In genomic region chr10:89138755-89139154, GRCh38 we compare ENCODE assay signal across 22 cellular contexts.
"Had no signal": no experiment of that assay in that cellular context is flagged by ENCODE, and none has a peak within 500 bp of the region (broad histone marks: within the 10 kb centered on the region; RNA-seq: fewer than 3 reads in every experiment).

No MANE protein-coding gene starts in this region.

- H3K9me3 Mint-ChIP-seq: activated CD4-positive, alpha-beta memory T cell treated with anti-CD3 and anti-CD28 coated beads for 36 hours; activated T-cell treated with anti-CD3 and anti-CD28 coated beads, Interleukin-2, amount 50 U/mL, for 72 hours; natural killer cell treated with Interleukin-12 subunit alpha and Interleukin-12 subunit beta and Interleukin-15 and Interleukin-18, amount 100 ng/mL, for 72 hours had no signal

- H3K36me3 ChIP-seq: adrenal gland, ascending aorta, heart right ventricle, spleen, thyroid gland, upper lobe of right lung had no signal

- H3K27ac Mint-ChIP-seq: activated CD4-positive, alpha-beta memory T cell treated with anti-CD3 and anti-CD28 coated beads for 36 hours; activated T-cell treated with anti-CD3 and anti-CD28 coated beads, Interleukin-2, amount 50 U/mL, for 72 hours; natural killer cell treated with Interleukin-12 subunit alpha and Interleukin-12 subunit beta and Interleukin-15 and Interleukin-18, amount 100 ng/mL, for 72 hours; progenitor cell of endocrine pancreas had no signal

- H3K4me3 Mint-ChIP-seq: activated CD4-positive, alpha-beta memory T cell treated with anti-CD3 and anti-CD28 coated beads for 36 hours; activated T-cell treated with anti-CD3 and anti-CD28 coated beads, Interleukin-2, amount 50 U/mL, for 72 hours; natural killer cell treated with Interleukin-12 subunit alpha and Interleukin-12 subunit beta and Interleukin-15 and Interleukin-18, amount 100 ng/mL, for 72 hours had no signal

- DNase-seq: activated CD4-positive, alpha-beta memory T cell treated with anti-CD3 and anti-CD28 coated beads for 36 hours; activated CD4-positive, alpha-beta T cell treated with anti-CD3 and anti-CD28 coated beads for 48 hours; activated effector memory CD4-positive, alpha-beta T cell treated with Interleukin-2 at 50 U/mL for 16 hours; activated naive CD4-positive, alpha-beta T cell treated with anti-CD3 and anti-CD28 coated beads, Interleukin-2, amount 50 U/mL, for 16 hours; activated T-cell treated with anti-CD3 and anti-CD28 coated beads, Interleukin-2, amount 50 U/mL, for 72 hours; adrenal gland; central memory CD4-positive, alpha-beta T cell; effector memory CD4-positive, alpha-beta T cell; heart right ventricle; islet precursor cell; left cardiac atrium; retina; spleen; stimulated activated CD4-positive, alpha-beta T cell treated with anti-CD3 and anti-CD28 coated beads, Interleukin-4, amount 100 ng/mL, for 1 hour; stimulated activated naive CD4-positive, alpha-beta T cell treated with Interleukin-2 at 50 U/mL for 16 hours; substantia nigra; thyroid gland; upper lobe of right lung had no signal

- H3K4me1 ChIP-seq: adrenal gland, ascending aorta, heart right ventricle, spleen, thyroid gland, upper lobe of right lung had no signal

- H3K27ac ChIP-seq: adrenal gland, ascending aorta, heart right ventricle, spleen, thyroid gland, upper lobe of right lung had no signal

- H3K9me3 ChIP-seq: adrenal gland, ascending aorta, spleen, thyroid gland, upper lobe of right lung had no signal

- H3K27me3 ChIP-seq: adrenal gland, ascending aorta, heart right ventricle, spleen, thyroid gland, upper lobe of right lung had no signal

- ATAC-seq: activated T-cell treated with anti-CD3 and anti-CD28 coated beads, Interleukin-2, amount 50 U/mL, for 72 hours; esophagus mucosa; heart right ventricle; left cardiac atrium; natural killer cell treated with Interleukin-12 subunit alpha and Interleukin-12 subunit beta and Interleukin-15 and Interleukin-18, amount 100 ng/mL, for 72 hours; upper lobe of right lung had no signal

- H3K36me3 Mint-ChIP-seq: activated CD4-positive, alpha-beta memory T cell treated with anti-CD3 and anti-CD28 coated beads for 36 hours; natural killer cell treated with Interleukin-12 subunit alpha and Interleukin-12 subunit beta and Interleukin-15 and Interleukin-18, amount 100 ng/mL, for 72 hours had no signal

- H3K4me3 ChIP-seq: adrenal gland, ascending aorta, heart right ventricle, spleen, thyroid gland, upper lobe of right lung had no signal
